ENCODE assay signal across 1 cellular context in genomic region chr6:7432391-7433207, GRCh38.
TF ChIP-seq lines count a peak whose summit lies in the region.

No MANE protein-coding gene starts in this region.

TF ChIP-seq in HepG2, 621 proteins besides CTCF, POLR2A, EP300 and RAD21 (continued from another document):
- TF ChIP-seq CEBPG (CRISPR knock-in tag; IDR thresholded peaks at IDR 0.05) (no peak), JUN (CRISPR knock-in tag; IDR thresholded peaks at IDR 0.05) (no peak), ZNF850 (CRISPR knock-in tag; conservative IDR thresholded peaks at IDR 0.05) (no peak), CEBPB (IDR thresholded peaks at IDR 0.05; ENCODE audit: borderline replicate concordance, low read depth, low read length) (no peak), ZNF512B (CRISPR knock-in tag; IDR thresholded peaks at IDR 0.05; ENCODE audit: borderline replicate concordance) (0 out of 2 replicates have a peak, but pooled peaks have one; percentile 20), ZBTB26 (CRISPR knock-in tag; IDR thresholded peaks at IDR 0.05; ENCODE audit: borderline replicate concordance) (peak; percentile 90), ZNF564 (CRISPR knock-in tag; IDR thresholded peaks at IDR 0.05) (no peak), HOXA3 (CRISPR knock-in tag; IDR thresholded peaks at IDR 0.05) (0 out of 2 replicates have a peak, but pooled peaks have one; percentile 19), ETV6 (CRISPR knock-in tag; conservative IDR thresholded peaks at IDR 0.05) (no peak), U2AF1 (optimal IDR thresholded peaks at IDR 0.05; ENCODE audit: low read depth, low read length) (no peak), ZNF678 (CRISPR knock-in tag; IDR thresholded peaks at IDR 0.05) (no peak), SOX13 (IDR thresholded peaks at IDR 0.05) (no peak), SOX13 (CRISPR knock-in tag; conservative IDR thresholded peaks at IDR 0.05 in 1 of 2, IDR thresholded peaks at IDR 0.05 in 1 of 2) (peak in 1 of 2 experiments; percentile 31; a peak in 2 of 4 replicates)
- TF ChIP-seq, protein P1, sequence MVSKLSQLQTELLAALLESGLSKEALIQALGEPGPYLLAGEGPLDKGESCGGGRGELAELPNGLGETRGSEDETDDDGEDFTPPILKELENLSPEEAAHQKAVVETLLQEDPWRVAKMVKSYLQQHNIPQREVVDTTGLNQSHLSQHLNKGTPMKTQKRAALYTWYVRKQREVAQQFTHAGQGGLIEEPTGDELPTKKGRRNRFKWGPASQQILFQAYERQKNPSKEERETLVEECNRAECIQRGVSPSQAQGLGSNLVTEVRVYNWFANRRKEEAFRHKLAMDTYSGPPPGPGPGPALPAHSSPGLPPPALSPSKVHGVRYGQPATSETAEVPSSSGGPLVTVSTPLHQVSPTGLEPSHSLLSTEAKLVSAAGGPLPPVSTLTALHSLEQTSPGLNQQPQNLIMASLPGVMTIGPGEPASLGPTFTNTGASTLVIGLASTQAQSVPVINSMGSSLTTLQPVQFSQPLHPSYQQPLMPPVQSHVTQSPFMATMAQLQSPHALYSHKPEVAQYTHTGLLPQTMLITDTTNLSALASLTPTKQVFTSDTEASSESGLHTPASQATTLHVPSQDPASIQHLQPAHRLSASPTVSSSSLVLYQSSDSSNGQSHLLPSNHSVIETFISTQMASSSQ (IDR thresholded peaks at IDR 0.05; ENCODE audit: low read depth) = no peak
- TF ChIP-seq, protein P1 (CRISPR knock-in tag; IDR thresholded peaks at IDR 0.05; ENCODE audit: borderline replicate concordance) = 0 out of 2 replicates have a peak, but pooled peaks have one; percentile 27
- TF ChIP-seq, protein P2, sequence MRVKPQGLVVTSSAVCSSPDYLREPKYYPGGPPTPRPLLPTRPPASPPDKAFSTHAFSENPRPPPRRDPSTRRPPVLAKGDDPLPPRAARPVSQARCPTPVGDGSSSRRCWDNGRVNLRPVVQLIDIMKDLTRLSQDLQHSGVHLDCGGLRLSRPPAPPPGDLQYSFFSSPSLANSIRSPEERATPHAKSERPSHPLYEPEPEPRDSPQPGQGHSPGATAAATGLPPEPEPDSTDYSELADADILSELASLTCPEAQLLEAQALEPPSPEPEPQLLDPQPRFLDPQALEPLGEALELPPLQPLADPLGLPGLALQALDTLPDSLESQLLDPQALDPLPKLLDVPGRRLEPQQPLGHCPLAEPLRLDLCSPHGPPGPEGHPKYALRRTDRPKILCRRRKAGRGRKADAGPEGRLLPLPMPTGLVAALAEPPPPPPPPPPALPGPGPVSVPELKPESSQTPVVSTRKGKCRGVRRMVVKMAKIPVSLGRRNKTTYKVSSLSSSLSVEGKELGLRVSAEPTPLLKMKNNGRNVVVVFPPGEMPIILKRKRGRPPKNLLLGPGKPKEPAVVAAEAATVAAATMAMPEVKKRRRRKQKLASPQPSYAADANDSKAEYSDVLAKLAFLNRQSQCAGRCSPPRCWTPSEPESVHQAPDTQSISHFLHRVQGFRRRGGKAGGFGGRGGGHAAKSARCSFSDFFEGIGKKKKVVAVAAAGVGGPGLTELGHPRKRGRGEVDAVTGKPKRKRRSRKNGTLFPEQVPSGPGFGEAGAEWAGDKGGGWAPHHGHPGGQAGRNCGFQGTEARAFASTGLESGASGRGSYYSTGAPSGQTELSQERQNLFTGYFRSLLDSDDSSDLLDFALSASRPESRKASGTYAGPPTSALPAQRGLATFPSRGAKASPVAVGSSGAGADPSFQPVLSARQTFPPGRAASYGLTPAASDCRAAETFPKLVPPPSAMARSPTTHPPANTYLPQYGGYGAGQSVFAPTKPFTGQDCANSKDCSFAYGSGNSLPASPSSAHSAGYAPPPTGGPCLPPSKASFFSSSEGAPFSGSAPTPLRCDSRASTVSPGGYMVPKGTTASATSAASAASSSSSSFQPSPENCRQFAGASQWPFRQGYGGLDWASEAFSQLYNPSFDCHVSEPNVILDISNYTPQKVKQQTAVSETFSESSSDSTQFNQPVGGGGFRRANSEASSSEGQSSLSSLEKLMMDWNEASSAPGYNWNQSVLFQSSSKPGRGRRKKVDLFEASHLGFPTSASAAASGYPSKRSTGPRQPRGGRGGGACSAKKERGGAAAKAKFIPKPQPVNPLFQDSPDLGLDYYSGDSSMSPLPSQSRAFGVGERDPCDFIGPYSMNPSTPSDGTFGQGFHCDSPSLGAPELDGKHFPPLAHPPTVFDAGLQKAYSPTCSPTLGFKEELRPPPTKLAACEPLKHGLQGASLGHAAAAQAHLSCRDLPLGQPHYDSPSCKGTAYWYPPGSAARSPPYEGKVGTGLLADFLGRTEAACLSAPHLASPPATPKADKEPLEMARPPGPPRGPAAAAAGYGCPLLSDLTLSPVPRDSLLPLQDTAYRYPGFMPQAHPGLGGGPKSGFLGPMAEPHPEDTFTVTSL (CRISPR knock-in tag; IDR thresholded peaks at IDR 0.05; ENCODE audit: borderline replicate concordance) = peak; percentile 47; the same call in 1 of the 2 replicates
- TF ChIP-seq, protein P3, sequence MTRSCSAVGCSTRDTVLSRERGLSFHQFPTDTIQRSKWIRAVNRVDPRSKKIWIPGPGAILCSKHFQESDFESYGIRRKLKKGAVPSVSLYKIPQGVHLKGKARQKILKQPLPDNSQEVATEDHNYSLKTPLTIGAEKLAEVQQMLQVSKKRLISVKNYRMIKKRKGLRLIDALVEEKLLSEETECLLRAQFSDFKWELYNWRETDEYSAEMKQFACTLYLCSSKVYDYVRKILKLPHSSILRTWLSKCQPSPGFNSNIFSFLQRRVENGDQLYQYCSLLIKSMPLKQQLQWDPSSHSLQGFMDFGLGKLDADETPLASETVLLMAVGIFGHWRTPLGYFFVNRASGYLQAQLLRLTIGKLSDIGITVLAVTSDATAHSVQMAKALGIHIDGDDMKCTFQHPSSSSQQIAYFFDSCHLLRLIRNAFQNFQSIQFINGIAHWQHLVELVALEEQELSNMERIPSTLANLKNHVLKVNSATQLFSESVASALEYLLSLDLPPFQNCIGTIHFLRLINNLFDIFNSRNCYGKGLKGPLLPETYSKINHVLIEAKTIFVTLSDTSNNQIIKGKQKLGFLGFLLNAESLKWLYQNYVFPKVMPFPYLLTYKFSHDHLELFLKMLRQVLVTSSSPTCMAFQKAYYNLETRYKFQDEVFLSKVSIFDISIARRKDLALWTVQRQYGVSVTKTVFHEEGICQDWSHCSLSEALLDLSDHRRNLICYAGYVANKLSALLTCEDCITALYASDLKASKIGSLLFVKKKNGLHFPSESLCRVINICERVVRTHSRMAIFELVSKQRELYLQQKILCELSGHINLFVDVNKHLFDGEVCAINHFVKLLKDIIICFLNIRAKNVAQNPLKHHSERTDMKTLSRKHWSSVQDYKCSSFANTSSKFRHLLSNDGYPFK (CRISPR knock-in tag; IDR thresholded peaks at IDR 0.05; ENCODE audit: borderline replicate concordance) = no peak
